ENCODE assay signal across 1 cellular context in the genomic region with DNA sequence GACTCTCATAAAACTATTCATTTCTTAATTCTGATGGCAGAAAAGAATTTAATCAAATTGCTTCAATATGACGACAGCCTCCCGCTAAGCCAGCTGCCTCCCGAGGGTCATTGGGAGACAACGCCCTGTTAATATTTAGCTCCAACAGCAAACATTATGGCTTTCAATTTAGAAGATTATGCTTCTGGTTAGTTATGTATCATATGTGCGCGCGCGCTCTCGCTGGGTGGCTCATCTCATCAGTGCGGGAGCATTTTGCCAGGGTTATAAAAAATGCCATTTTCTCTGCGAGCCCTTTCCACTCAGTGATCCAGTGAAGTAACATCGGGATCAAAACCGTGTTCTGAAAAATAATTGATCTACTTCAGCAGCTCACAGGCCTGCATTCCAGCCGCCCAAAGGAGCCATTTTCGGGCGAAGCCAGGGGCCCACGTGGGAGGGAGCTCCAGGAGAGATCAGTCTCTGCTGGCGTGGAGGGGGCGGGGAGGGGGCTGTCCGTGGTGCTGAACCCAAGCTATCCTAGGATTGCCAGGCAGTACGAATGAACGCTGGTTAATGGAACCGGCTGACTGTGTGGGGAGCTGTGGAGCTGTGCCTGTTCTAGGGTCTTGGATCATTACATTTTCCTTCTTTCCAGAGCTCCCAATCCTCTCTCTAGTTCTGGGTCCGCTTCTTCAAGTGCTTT.
TF ChIP-seq lines count a peak whose summit lies in the region.

No MANE protein-coding gene starts in this region.

TF ChIP-seq in K562, 482 proteins besides CTCF, POLR2A, EP300 and RAD21 (continued from another document and continues in another):
- peak; percentile 98 for TF ChIP-seq EHMT2 (IDR thresholded peaks at IDR 0.05)
- TF ChIP-seq, protein P1, sequence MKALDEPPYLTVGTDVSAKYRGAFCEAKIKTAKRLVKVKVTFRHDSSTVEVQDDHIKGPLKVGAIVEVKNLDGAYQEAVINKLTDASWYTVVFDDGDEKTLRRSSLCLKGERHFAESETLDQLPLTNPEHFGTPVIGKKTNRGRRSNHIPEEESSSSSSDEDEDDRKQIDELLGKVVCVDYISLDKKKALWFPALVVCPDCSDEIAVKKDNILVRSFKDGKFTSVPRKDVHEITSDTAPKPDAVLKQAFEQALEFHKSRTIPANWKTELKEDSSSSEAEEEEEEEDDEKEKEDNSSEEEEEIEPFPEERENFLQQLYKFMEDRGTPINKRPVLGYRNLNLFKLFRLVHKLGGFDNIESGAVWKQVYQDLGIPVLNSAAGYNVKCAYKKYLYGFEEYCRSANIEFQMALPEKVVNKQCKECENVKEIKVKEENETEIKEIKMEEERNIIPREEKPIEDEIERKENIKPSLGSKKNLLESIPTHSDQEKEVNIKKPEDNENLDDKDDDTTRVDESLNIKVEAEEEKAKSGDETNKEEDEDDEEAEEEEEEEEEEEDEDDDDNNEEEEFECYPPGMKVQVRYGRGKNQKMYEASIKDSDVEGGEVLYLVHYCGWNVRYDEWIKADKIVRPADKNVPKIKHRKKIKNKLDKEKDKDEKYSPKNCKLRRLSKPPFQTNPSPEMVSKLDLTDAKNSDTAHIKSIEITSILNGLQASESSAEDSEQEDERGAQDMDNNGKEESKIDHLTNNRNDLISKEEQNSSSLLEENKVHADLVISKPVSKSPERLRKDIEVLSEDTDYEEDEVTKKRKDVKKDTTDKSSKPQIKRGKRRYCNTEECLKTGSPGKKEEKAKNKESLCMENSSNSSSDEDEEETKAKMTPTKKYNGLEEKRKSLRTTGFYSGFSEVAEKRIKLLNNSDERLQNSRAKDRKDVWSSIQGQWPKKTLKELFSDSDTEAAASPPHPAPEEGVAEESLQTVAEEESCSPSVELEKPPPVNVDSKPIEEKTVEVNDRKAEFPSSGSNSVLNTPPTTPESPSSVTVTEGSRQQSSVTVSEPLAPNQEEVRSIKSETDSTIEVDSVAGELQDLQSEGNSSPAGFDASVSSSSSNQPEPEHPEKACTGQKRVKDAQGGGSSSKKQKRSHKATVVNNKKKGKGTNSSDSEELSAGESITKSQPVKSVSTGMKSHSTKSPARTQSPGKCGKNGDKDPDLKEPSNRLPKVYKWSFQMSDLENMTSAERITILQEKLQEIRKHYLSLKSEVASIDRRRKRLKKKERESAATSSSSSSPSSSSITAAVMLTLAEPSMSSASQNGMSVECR (CRISPR knock-in tag; IDR thresholded peaks at IDR 0.05), result peak; percentile 73; the same call in 1 of the 2 replicates
- TF ChIP-seq ZNF175 (CRISPR knock-in tag; IDR thresholded peaks at IDR 0.05; ENCODE audit: low read depth), result 0 out of 2 replicates have a peak, but pooled peaks have one; percentile 40
- no peak for TF ChIP-seq ZFPM2 (CRISPR knock-in tag; IDR thresholded peaks at IDR 0.05)
- TF ChIP-seq, protein P2, sequence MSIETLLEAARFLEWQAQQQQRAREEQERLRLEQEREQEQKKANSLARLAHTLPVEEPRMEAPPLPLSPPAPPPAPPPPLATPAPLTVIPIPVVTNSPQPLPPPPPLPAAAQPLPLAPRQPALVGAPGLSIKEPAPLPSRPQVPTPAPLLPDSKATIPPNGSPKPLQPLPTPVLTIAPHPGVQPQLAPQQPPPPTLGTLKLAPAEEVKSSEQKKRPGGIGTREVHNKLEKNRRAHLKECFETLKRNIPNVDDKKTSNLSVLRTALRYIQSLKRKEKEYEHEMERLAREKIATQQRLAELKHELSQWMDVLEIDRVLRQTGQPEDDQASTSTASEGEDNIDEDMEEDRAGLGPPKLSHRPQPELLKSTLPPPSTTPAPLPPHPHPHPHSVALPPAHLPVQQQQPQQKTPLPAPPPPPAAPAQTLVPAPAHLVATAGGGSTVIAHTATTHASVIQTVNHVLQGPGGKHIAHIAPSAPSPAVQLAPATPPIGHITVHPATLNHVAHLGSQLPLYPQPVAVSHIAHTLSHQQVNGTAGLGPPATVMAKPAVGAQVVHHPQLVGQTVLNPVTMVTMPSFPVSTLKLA (conservative IDR thresholded peaks at IDR 0.05), result peak; percentile 72 to 89
- TF ChIP-seq, protein P3, sequence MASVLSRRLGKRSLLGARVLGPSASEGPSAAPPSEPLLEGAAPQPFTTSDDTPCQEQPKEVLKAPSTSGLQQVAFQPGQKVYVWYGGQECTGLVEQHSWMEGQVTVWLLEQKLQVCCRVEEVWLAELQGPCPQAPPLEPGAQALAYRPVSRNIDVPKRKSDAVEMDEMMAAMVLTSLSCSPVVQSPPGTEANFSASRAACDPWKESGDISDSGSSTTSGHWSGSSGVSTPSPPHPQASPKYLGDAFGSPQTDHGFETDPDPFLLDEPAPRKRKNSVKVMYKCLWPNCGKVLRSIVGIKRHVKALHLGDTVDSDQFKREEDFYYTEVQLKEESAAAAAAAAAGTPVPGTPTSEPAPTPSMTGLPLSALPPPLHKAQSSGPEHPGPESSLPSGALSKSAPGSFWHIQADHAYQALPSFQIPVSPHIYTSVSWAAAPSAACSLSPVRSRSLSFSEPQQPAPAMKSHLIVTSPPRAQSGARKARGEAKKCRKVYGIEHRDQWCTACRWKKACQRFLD (CRISPR knock-in tag; IDR thresholded peaks at IDR 0.05), result peak; percentile 47; the same call in 1 of the 2 replicates
- no peak for TF ChIP-seq FIP1L1 (IDR thresholded peaks at IDR 0.05; ENCODE audit: low read depth, low read length, poor library complexity, severe bottlenecking)
- TF ChIP-seq, protein P4, sequence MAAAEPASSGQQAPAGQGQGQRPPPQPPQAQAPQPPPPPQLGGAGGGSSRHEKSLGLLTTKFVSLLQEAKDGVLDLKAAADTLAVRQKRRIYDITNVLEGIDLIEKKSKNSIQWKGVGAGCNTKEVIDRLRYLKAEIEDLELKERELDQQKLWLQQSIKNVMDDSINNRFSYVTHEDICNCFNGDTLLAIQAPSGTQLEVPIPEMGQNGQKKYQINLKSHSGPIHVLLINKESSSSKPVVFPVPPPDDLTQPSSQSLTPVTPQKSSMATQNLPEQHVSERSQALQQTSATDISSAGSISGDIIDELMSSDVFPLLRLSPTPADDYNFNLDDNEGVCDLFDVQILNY (CRISPR knock-in tag; IDR thresholded peaks at IDR 0.05), result no peak
- no peak for TF ChIP-seq KDM4B (IDR thresholded peaks at IDR 0.05; ENCODE audit: borderline replicate concordance in 2 of 2, low read depth in 1 of 2)
- no peak for TF ChIP-seq ZNF668 (CRISPR knock-in tag; IDR thresholded peaks at IDR 0.05)
- TF ChIP-seq NR1H2 (CRISPR knock-in tag; IDR thresholded peaks at IDR 0.05), result no peak
- TF ChIP-seq RHOXF2B (CRISPR knock-in tag; conservative IDR thresholded peaks at IDR 0.05), result no peak
- no peak for TF ChIP-seq RBM15 (IDR thresholded peaks at IDR 0.05; ENCODE audit: insufficient read depth, low read length)
- TF ChIP-seq MTA1 (IDR thresholded peaks at IDR 0.05; ENCODE audit: borderline replicate concordance), result no peak
- TF ChIP-seq ZBTB7A (IDR thresholded peaks at IDR 0.05; ENCODE audit: borderline replicate concordance, control insufficient read depth, low read depth, low read length), result peak; percentile 44; the same call in 1 of the 2 replicates
- TF ChIP-seq, protein P5, sequence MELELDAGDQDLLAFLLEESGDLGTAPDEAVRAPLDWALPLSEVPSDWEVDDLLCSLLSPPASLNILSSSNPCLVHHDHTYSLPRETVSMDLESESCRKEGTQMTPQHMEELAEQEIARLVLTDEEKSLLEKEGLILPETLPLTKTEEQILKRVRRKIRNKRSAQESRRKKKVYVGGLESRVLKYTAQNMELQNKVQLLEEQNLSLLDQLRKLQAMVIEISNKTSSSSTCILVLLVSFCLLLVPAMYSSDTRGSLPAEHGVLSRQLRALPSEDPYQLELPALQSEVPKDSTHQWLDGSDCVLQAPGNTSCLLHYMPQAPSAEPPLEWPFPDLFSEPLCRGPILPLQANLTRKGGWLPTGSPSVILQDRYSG (tag; conservative IDR thresholded peaks at IDR 0.05; ENCODE audit: low read depth), result no peak
- TF ChIP-seq IRF2 (CRISPR knock-in tag; IDR thresholded peaks at IDR 0.05), result peak; percentile 35; the same call in 1 of the 2 replicates
- no peak for TF ChIP-seq MECOM (CRISPR knock-in tag; IDR thresholded peaks at IDR 0.05)
- no peak for TF ChIP-seq PHTF2 (CRISPR knock-in tag; IDR thresholded peaks at IDR 0.05)
- TF ChIP-seq FOXK1 (CRISPR knock-in tag; IDR thresholded peaks at IDR 0.05; ENCODE audit: borderline replicate concordance), result no peak
- TF ChIP-seq, protein P6, sequence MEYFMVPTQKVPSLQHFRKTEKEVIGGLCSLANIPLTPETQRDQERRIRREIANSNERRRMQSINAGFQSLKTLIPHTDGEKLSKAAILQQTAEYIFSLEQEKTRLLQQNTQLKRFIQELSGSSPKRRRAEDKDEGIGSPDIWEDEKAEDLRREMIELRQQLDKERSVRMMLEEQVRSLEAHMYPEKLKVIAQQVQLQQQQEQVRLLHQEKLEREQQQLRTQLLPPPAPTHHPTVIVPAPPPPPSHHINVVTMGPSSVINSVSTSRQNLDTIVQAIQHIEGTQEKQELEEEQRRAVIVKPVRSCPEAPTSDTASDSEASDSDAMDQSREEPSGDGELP (CRISPR knock-in tag; IDR thresholded peaks at IDR 0.05; ENCODE audit: borderline replicate concordance), result peak; percentile 56; the same call in 1 of the 2 replicates
- TF ChIP-seq, protein P7, sequence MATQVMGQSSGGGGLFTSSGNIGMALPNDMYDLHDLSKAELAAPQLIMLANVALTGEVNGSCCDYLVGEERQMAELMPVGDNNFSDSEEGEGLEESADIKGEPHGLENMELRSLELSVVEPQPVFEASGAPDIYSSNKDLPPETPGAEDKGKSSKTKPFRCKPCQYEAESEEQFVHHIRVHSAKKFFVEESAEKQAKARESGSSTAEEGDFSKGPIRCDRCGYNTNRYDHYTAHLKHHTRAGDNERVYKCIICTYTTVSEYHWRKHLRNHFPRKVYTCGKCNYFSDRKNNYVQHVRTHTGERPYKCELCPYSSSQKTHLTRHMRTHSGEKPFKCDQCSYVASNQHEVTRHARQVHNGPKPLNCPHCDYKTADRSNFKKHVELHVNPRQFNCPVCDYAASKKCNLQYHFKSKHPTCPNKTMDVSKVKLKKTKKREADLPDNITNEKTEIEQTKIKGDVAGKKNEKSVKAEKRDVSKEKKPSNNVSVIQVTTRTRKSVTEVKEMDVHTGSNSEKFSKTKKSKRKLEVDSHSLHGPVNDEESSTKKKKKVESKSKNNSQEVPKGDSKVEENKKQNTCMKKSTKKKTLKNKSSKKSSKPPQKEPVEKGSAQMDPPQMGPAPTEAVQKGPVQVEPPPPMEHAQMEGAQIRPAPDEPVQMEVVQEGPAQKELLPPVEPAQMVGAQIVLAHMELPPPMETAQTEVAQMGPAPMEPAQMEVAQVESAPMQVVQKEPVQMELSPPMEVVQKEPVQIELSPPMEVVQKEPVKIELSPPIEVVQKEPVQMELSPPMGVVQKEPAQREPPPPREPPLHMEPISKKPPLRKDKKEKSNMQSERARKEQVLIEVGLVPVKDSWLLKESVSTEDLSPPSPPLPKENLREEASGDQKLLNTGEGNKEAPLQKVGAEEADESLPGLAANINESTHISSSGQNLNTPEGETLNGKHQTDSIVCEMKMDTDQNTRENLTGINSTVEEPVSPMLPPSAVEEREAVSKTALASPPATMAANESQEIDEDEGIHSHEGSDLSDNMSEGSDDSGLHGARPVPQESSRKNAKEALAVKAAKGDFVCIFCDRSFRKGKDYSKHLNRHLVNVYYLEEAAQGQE (CRISPR knock-in tag; IDR thresholded peaks at IDR 0.05; ENCODE audit: low read depth), result peak; percentile 98
- peak; percentile 47; the same call in 1 of the 2 replicates for TF ChIP-seq ZKSCAN1 (IDR thresholded peaks at IDR 0.05; ENCODE audit: low read depth, low read length)
- TF ChIP-seq SRSF1 (IDR thresholded peaks at IDR 0.05; ENCODE audit: low read depth, low read length), result no peak
- TF ChIP-seq, protein P8, sequence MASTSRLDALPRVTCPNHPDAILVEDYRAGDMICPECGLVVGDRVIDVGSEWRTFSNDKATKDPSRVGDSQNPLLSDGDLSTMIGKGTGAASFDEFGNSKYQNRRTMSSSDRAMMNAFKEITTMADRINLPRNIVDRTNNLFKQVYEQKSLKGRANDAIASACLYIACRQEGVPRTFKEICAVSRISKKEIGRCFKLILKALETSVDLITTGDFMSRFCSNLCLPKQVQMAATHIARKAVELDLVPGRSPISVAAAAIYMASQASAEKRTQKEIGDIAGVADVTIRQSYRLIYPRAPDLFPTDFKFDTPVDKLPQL (IDR thresholded peaks at IDR 0.05; ENCODE audit: extremely low read depth, insufficient read length), result no peak
- peak; percentile 25; the same call in 1 of the 2 replicates for TF ChIP-seq HCFC1 (IDR thresholded peaks at IDR 0.05; ENCODE audit: low read depth, low read length)
- TF ChIP-seq SETDB1 (IDR thresholded peaks at IDR 0.05; ENCODE audit: low read length), result no peak
- TF ChIP-seq, protein P9, sequence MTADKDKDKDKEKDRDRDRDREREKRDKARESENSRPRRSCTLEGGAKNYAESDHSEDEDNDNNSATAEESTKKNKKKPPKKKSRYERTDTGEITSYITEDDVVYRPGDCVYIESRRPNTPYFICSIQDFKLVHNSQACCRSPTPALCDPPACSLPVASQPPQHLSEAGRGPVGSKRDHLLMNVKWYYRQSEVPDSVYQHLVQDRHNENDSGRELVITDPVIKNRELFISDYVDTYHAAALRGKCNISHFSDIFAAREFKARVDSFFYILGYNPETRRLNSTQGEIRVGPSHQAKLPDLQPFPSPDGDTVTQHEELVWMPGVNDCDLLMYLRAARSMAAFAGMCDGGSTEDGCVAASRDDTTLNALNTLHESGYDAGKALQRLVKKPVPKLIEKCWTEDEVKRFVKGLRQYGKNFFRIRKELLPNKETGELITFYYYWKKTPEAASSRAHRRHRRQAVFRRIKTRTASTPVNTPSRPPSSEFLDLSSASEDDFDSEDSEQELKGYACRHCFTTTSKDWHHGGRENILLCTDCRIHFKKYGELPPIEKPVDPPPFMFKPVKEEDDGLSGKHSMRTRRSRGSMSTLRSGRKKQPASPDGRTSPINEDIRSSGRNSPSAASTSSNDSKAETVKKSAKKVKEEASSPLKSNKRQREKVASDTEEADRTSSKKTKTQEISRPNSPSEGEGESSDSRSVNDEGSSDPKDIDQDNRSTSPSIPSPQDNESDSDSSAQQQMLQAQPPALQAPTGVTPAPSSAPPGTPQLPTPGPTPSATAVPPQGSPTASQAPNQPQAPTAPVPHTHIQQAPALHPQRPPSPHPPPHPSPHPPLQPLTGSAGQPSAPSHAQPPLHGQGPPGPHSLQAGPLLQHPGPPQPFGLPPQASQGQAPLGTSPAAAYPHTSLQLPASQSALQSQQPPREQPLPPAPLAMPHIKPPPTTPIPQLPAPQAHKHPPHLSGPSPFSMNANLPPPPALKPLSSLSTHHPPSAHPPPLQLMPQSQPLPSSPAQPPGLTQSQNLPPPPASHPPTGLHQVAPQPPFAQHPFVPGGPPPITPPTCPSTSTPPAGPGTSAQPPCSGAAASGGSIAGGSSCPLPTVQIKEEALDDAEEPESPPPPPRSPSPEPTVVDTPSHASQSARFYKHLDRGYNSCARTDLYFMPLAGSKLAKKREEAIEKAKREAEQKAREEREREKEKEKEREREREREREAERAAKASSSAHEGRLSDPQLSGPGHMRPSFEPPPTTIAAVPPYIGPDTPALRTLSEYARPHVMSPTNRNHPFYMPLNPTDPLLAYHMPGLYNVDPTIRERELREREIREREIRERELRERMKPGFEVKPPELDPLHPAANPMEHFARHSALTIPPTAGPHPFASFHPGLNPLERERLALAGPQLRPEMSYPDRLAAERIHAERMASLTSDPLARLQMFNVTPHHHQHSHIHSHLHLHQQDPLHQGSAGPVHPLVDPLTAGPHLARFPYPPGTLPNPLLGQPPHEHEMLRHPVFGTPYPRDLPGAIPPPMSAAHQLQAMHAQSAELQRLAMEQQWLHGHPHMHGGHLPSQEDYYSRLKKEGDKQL (CRISPR knock-in tag; IDR thresholded peaks at IDR 0.05; ENCODE audit: borderline replicate concordance), result no peak
- no peak for TF ChIP-seq HIVEP1 (CRISPR knock-in tag; IDR thresholded peaks at IDR 0.05)
- no peak for TF ChIP-seq ZFX (CRISPR knock-in tag; IDR thresholded peaks at IDR 0.05)
- TF ChIP-seq TRIM28 (IDR thresholded peaks at IDR 0.05), result no peak
- no peak for TF ChIP-seq PCBP2 (IDR thresholded peaks at IDR 0.05; ENCODE audit: low read depth, low read length, poor library complexity, severe bottlenecking)
- TF ChIP-seq SMAD3 (CRISPR knock-in tag; conservative IDR thresholded peaks at IDR 0.05), result no peak
- no peak for TF ChIP-seq TAF1 (IDR thresholded peaks at IDR 0.05; ENCODE audit: control insufficient read depth, extremely low read depth, insufficient read depth, low read length, severe bottlenecking)
